ENCODE assay signal across 8 cellular contexts in genomic region chr18:55778731-55779460, GRCh38.
DNase-seq lines count a peak whose midpoint lies in the region; ATAC-seq and TF ChIP-seq lines count a peak whose summit lies in the region.

No MANE protein-coding gene starts in this region.

- no peaks in the 10 kb centered on the region for H4K20me1 ChIP-seq in neural cell (ENCODE audit: insufficient read depth)

- DNase-seq in AG04449 (ENCODE audit: low read depth, low spot score), result no peak
- peak; percentile 41 for DNase-seq in RPMI8226
- peak; percentile 66 to 72 for DNase-seq in erythroblast (lab: John Stamatoyannopoulos, UW)
- DNase-seq in stimulated activated naive CD4-positive, alpha-beta T cell (lab: John Stamatoyannopoulos, UW), result no peak

- peak overlapping the region; percentile 4 for H3K4me2 ChIP-seq in neural cell (ENCODE audit: low read length)

- H3K9ac ChIP-seq in neural cell (ENCODE audit: low read length), result no peak overlapping the region

- POLR2A ChIA-PET in AG04449 (lab: Yijun Ruan, JAX), result no interaction called here

- no peaks in the 10 kb centered on the region for H3K79me2 ChIP-seq in neural cell (replicated peaks; ENCODE audit: insufficient read depth, low read length)

- H3K36me3 ChIP-seq in neural cell (ENCODE audit: insufficient read depth, low read length), result no peaks in the 10 kb centered on the region

- ATAC-seq in GM21619 (IDR thresholded peaks at IDR 0.05; ENCODE audit: unreplicated experiment) (peak; percentile 38), GM21723 (IDR thresholded peaks at IDR 0.05; ENCODE audit: unreplicated experiment) (no peak), HG03439 (IDR thresholded peaks at IDR 0.05; ENCODE audit: unreplicated experiment) (no peak)

- H3K4me3 ChIP-seq in AG04449 (ENCODE audit: low read depth, low read length), result peak overlapping the region; percentile 62
- peak overlapping the region; percentile 69 for H3K4me3 ChIP-seq in neural cell (ENCODE audit: low read length)

- TF ChIP-seq CTCF in AG04449 (IDR thresholded peaks at IDR 0.05; ENCODE audit: insufficient read depth, low read length, missing control alignments), result no peak
- no peak for TF ChIP-seq CTCF in neural cell (IDR thresholded peaks at IDR 0.05; ENCODE audit: poor library complexity, severe bottlenecking)

- no peak overlapping the region for H3K27ac ChIP-seq in neural cell (ENCODE audit: low read length)

- no peak for TF ChIP-seq POLR2A in erythroblast (IDR thresholded peaks at IDR 0.05; ENCODE audit: low read length)

- peaks cover 41% of the 10 kb centered on the region for H3K27me3 ChIP-seq in neural cell (ENCODE audit: insufficient read depth, low read depth, low read length)

- no peak overlapping the region for H2AFZ ChIP-seq in neural cell (ENCODE audit: low read depth, low read length)

- no peak for TF ChIP-seq RAD21 in neural cell (conservative IDR thresholded peaks at IDR 0.05)

- no peaks in the 10 kb centered on the region for H3F3A ChIP-seq in neural cell (ENCODE audit: insufficient read depth, low read length, poor library complexity, severe bottlenecking)

- H3K9me2 ChIP-seq in neural cell (ENCODE audit: insufficient read depth, low read length), result no peaks in the 10 kb centered on the region

- CTCF ChIA-PET in AG04449 (lab: Yijun Ruan, JAX), result interaction anchor here (1.0 to 2.4 kb wide), 15 partner anchors 10 to 545 kb away, joined by 3 to 9 read pairs (median 5); no protein-coding TSS in a partner anchor

- no peaks in the 10 kb centered on the region for H3K9me3 ChIP-seq in neural cell (ENCODE audit: low read length)

- TF ChIP-seq EP300 in neural cell (conservative IDR thresholded peaks at IDR 0.05; ENCODE audit: poor library complexity, severe bottlenecking), result no peak

TF ChIP-seq in neural cell, 6 proteins besides CTCF, POLR2A, EP300 and RAD21:
- TF ChIP-seq TAF1 (IDR thresholded peaks at IDR 0.05; ENCODE audit: low read depth) (no peak), POLR2AphosphoS5 (IDR thresholded peaks at IDR 0.05) (no peak), MXI1 (conservative IDR thresholded peaks at IDR 0.05; ENCODE audit: poor library complexity, severe bottlenecking) (no peak), EZH2 (IDR thresholded peaks at IDR 0.05; ENCODE audit: borderline replicate concordance, insufficient read depth, low read length, poor library complexity, severe bottlenecking) (no peak), SMC3 (conservative IDR thresholded peaks at IDR 0.05; ENCODE audit: poor library complexity) (no peak), REST (IDR thresholded peaks at IDR 0.05; ENCODE audit: borderline replicate concordance) (no peak)
TF ChIP-seq in neural cell: peak in this region for 0.

Comparison
In these comparisons a context has a peak if more than half of its experiments do, and no peak if none do; other contexts are left out.
1. DNase-seq: peak in RPMI8226 (single experiment) and erythroblast (2 of 2); none in AG04449 (single experiment) and stimulated activated naive CD4-positive, alpha-beta T cell (0 of 6).